Comparison of ENCODE assay signal across 28 cellular contexts in genomic region chr15:74525328-74525727, GRCh38. TPM values are rescaled to one million over a fixed set of nuclear protein-coding genes. Genes with fewer than 3 reads are reported as not detected.
DNase-seq lines count a peak whose midpoint lies in the region; ATAC-seq, FAIRE-seq and TF ChIP-seq lines count a peak whose summit lies in the region.
"Had no signal": no experiment of that assay in that cellular context is flagged by ENCODE, and none has a peak within 500 bp of the region (broad histone marks: within the 10 kb centered on the region; RNA-seq: fewer than 3 reads in every experiment).

No MANE protein-coding gene starts in this region.

- FAIRE-seq in H1 (lab: Jason Lieb, UNC): no peak

- no peak overlapping the region for H3K4me2 ChIP-seq in GM23338
- H3K4me2 ChIP-seq in H1 (ENCODE audit: insufficient read depth in 1 of 2, low read depth in 2 of 2, low read length in 2 of 2): no peak overlapping the region
- no peak overlapping the region for H3K4me2 ChIP-seq in mesenchymal stem cell (ENCODE audit: low read length, poor library complexity, severe bottlenecking)

- no peak overlapping the region for H4K91ac ChIP-seq in H1 (replicated peaks; ENCODE audit: insufficient read length, low read length)
- no peak overlapping the region for H4K91ac ChIP-seq in mesenchymal stem cell (ENCODE audit: low read length)

- H2AFZ ChIP-seq in GM23338 (no peak overlapping the region), H1 (ENCODE audit: low read length) (no peak overlapping the region), mesenchymal stem cell (ENCODE audit: low read depth, low read length) (no peak overlapping the region)

- H3F3A ChIP-seq in GM23338 (replicated peaks; ENCODE audit: low read depth): no peaks in the 10 kb centered on the region; the same call in 1 of the 2 replicates

- TF ChIP-seq CTCF in GM23338 (conservative IDR thresholded peaks at IDR 0.05; ENCODE audit: low read depth in 2 of 2): no peak
- TF ChIP-seq CTCF in Panc1 (IDR thresholded peaks at IDR 0.05): no peak
- no peak for TF ChIP-seq CTCF in H1 (IDR thresholded peaks at IDR 0.05; ENCODE audit: control extremely low read depth in 1 of 3, insufficient read depth in 1 of 3, low read depth in 1 of 3, low read length in 3 of 3)

- no peaks in the 10 kb centered on the region for H3K36me3 ChIP-seq in GM23338 (ENCODE audit: insufficient read depth)
- no peaks in the 10 kb centered on the region for H3K36me3 ChIP-seq in Panc1 (ENCODE audit: control insufficient read depth, insufficient read depth, low read length)
- no peaks in the 10 kb centered on the region for H3K36me3 ChIP-seq in H1 (ENCODE audit: control insufficient read depth in 2 of 4, insufficient read depth in 4 of 4, low read length in 3 of 4)
- H3K36me3 ChIP-seq in mesenchymal stem cell (ENCODE audit: control insufficient read depth in 1 of 2, insufficient read depth in 2 of 2, low read depth in 1 of 2, low read length in 2 of 2): no peaks in the 10 kb centered on the region
- H3K36me3 ChIP-seq: upper lobe of right lung had no signal

- H3K9me3 Mint-ChIP-seq in GM23338: no peaks in the 10 kb centered on the region
- H3K9me3 Mint-ChIP-seq: activated CD4-positive, alpha-beta memory T cell treated with anti-CD3 and anti-CD28 coated beads, Interleukin-2, amount 10 ng/mL, durations not matched to agents 7 days and 5 days; activated naive CD8-positive, alpha-beta T cell treated with anti-CD3 and anti-CD28 coated beads, Interleukin-2, amount 50 U/mL, for 24 hours; nephron progenitor cell; stimulated activated naive B cell treated with anti-CD40 and anti-IgM and Interleukin-4, amounts not matched to agents 10 μg/mL and 1 μg/mL and 100 μg/mL, for 72 hours; T-helper 2 cell treated with Interferon-gamma antibody and Interleukin-4, amounts not matched to agents 5 μg/mL and 100 μg/mL, for 36 hours had no signal

- in situ Hi-C loops in Panc1 (cut with HindIII; ENCODE audit: low pct_unique_long_range_greater_than_20kb, low sequenced_read_pairs): no loop called here

- intact Hi-C loops in Panc1 (cut with micrococcal nuclease; ENCODE audit: unreplicated experiment): no loop called here

- no peak overlapping the region for H3K27ac Mint-ChIP-seq in GM23338
- H3K27ac Mint-ChIP-seq: activated CD4-positive, alpha-beta memory T cell treated with anti-CD3 and anti-CD28 coated beads, Interleukin-2, amount 10 ng/mL, durations not matched to agents 7 days and 5 days; activated naive CD8-positive, alpha-beta T cell treated with anti-CD3 and anti-CD28 coated beads, Interleukin-2, amount 50 U/mL, for 24 hours; nephron progenitor cell; stimulated activated naive B cell treated with anti-CD40 and anti-IgM and Interleukin-4, amounts not matched to agents 10 μg/mL and 1 μg/mL and 100 μg/mL, for 72 hours; T-helper 2 cell treated with Interferon-gamma antibody and Interleukin-4, amounts not matched to agents 5 μg/mL and 100 μg/mL, for 36 hours had no signal

- H4K8ac ChIP-seq in H1 (ENCODE audit: extremely low read depth, insufficient read depth, low read length): no peak overlapping the region
- no peak overlapping the region for H4K8ac ChIP-seq in mesenchymal stem cell (ENCODE audit: low read length)

- no peaks in the 10 kb centered on the region for H3K36me3 Mint-ChIP-seq in GM23338 (ENCODE audit: low read depth)
- H3K36me3 Mint-ChIP-seq: stimulated activated naive B cell treated with anti-CD40 and anti-IgM and Interleukin-4, amounts not matched to agents 10 μg/mL and 1 μg/mL and 100 μg/mL, for 72 hours had no signal

- no peak overlapping the region for H3K9ac ChIP-seq in H1 (replicated peaks in 1 of 4; ENCODE audit: extremely low read depth in 1 of 4, low read depth in 3 of 4, low read length in 3 of 4)
- no peak overlapping the region for H3K9ac ChIP-seq in mesenchymal stem cell (ENCODE audit: low read length)

- H2BK5ac ChIP-seq in H1 (ENCODE audit: low read depth, low read length) (no peak overlapping the region), mesenchymal stem cell (ENCODE audit: low read depth, low read length, poor library complexity, severe bottlenecking) (no peak overlapping the region)

- no TSS peak for BruUV-seq in Panc1 (replicated peaks; lab: Mats Ljungman, UMichigan)

- H4K5ac ChIP-seq in H1 (ENCODE audit: insufficient read length, low read depth, low read length): no peak overlapping the region

- H3K23ac ChIP-seq in H1 (ENCODE audit: insufficient read length): no peak overlapping the region
- H3K23ac ChIP-seq in mesenchymal stem cell (ENCODE audit: low read length in 2 of 2): no peak overlapping the region

- peaks cover 13% of the 10 kb centered on the region; the same call in 1 of the 2 replicates for H3K4me1 ChIP-seq in GM23338 (ENCODE audit: insufficient read depth)
- H3K4me1 ChIP-seq in Panc1 (ENCODE audit: control insufficient read depth, insufficient read depth, low read length): no peaks in the 10 kb centered on the region
- peaks cover 0 to 3% (median 3%) of the 10 kb centered on the region in 4 experiments; a peak in 3 of 7 replicates for H3K4me1 ChIP-seq in H1 (replicated peaks in 1 of 4; ENCODE audit: control insufficient read depth in 3 of 4, insufficient read depth in 4 of 4, low read length in 3 of 4)
- peaks cover 1% of the 10 kb centered on the region for H3K4me1 ChIP-seq in mesenchymal stem cell (ENCODE audit: control insufficient read depth, insufficient read depth, low read depth, low read length)
- H3K4me1 ChIP-seq: upper lobe of right lung had no signal

- no peaks in the 10 kb centered on the region for H3K9me2 ChIP-seq in GM23338 (ENCODE audit: insufficient read depth)

- H3K79me1 ChIP-seq in H1 (ENCODE audit: low read depth, low read length) (no peaks in the 10 kb centered on the region), mesenchymal stem cell (replicated peaks; ENCODE audit: low read length, poor library complexity, severe bottlenecking) (no peaks in the 10 kb centered on the region)

- no peaks in the 10 kb centered on the region; the same call in 1 of the 2 replicates for H3K23me2 ChIP-seq in H1 (ENCODE audit: low read depth, low read length)

- no peak for TF ChIP-seq RAD21 in H1 (IDR thresholded peaks at IDR 0.05 in 1 of 2, conservative IDR thresholded peaks at IDR 0.05 in 1 of 2; ENCODE audit: low read depth in 2 of 2, low read length in 2 of 2)

- 0 out of 2 replicates have a peak overlapping the region, but pooled peaks have one; percentile 70 for H3K27ac ChIP-seq in GM23338 (ENCODE audit: low read depth)
- 0 out of 2 replicates have a peak overlapping the region, but pooled peaks have one; percentile 11 for H3K27ac ChIP-seq in Panc1 (ENCODE audit: low read length)
- H3K27ac ChIP-seq in H1 (ENCODE audit: low read depth, low read length): no peak overlapping the region
- H3K27ac ChIP-seq in mesenchymal stem cell (ENCODE audit: low read length, poor library complexity, severe bottlenecking): peak overlapping the region; percentile 13
- H3K27ac ChIP-seq: upper lobe of right lung had no signal

- H3K27me3 Mint-ChIP-seq in GM23338 (ENCODE audit: insufficient read depth, low read depth, poor library complexity): no peaks in the 10 kb centered on the region
- H3K27me3 Mint-ChIP-seq: activated CD4-positive, alpha-beta memory T cell treated with anti-CD3 and anti-CD28 coated beads, Interleukin-2, amount 10 ng/mL, durations not matched to agents 7 days and 5 days; activated naive CD8-positive, alpha-beta T cell treated with anti-CD3 and anti-CD28 coated beads, Interleukin-2, amount 50 U/mL, for 24 hours; stimulated activated naive B cell treated with anti-CD40 and anti-IgM and Interleukin-4, amounts not matched to agents 10 μg/mL and 1 μg/mL and 100 μg/mL, for 72 hours had no signal

- H3K56ac ChIP-seq in H1 (replicated peaks; ENCODE audit: insufficient read length, low read depth, low read length): no peak overlapping the region

- H3K79me2 ChIP-seq in GM23338 (replicated peaks; ENCODE audit: insufficient read depth): no peaks in the 10 kb centered on the region
- no peaks in the 10 kb centered on the region for H3K79me2 ChIP-seq in H1 (ENCODE audit: control insufficient read depth in 1 of 2, insufficient read depth in 2 of 2, low read length in 2 of 2)

- no peak overlapping the region for H3K14ac ChIP-seq in H1 (ENCODE audit: insufficient read length)
- H3K14ac ChIP-seq in mesenchymal stem cell (ENCODE audit: low read length in 2 of 2): no peak overlapping the region

- TF ChIP-seq POLR2A in H1 (IDR thresholded peaks at IDR 0.05; ENCODE audit: control extremely low read depth in 1 of 2, low read depth in 2 of 2, low read length in 2 of 2): no peak

- H4K20me1 ChIP-seq in GM23338 (replicated peaks; ENCODE audit: insufficient read depth): no peaks in the 10 kb centered on the region
- H4K20me1 ChIP-seq in H1 (replicated peaks in 1 of 2; ENCODE audit: control insufficient read depth in 1 of 2, insufficient read depth in 2 of 2, low read length in 2 of 2): no peaks in the 10 kb centered on the region

- H2AK5ac ChIP-seq in H1 (ENCODE audit: low read depth, low read length) (0 out of 2 replicates have a peak overlapping the region, but pooled peaks have one; percentile 86), mesenchymal stem cell (ENCODE audit: low read length, severe bottlenecking) (peak overlapping the region; percentile 62)

- peak overlapping the region; percentile 72 for H2BK20ac ChIP-seq in H1 (ENCODE audit: low read length)

- no peak overlapping the region for H3K18ac ChIP-seq in H1 (ENCODE audit: extremely low read depth, low read length)
- no peak overlapping the region for H3K18ac ChIP-seq in mesenchymal stem cell (ENCODE audit: low read depth in 1 of 2, low read length in 2 of 2)

- TF ChIP-seq EP300 in H1 (IDR thresholded peaks at IDR 0.05; ENCODE audit: borderline replicate concordance in 1 of 2, low read depth in 2 of 2, low read length in 2 of 2): no peak

- DNase-seq in GM23338 (ENCODE audit: low spot score) (no peak), Panc1 (ENCODE audit: low read depth, low spot score) (no peak), H1 (ENCODE audit: low read depth in 1 of 2, low spot score in 2 of 2) (no peak), mesenchymal stem cell (no peak), cerebellum (ENCODE audit: low spot score) (no peak), KG1 (lab: John Stamatoyannopoulos, UW) (no peak)
- no peak for DNase-seq in stimulated activated CD4-positive, alpha-beta T cell treated with anti-CD3 and anti-CD28 coated beads, Interleukin-4, amount 100 ng/mL, for 4 hours
- DNase-seq: activated CD4-positive, alpha-beta memory T cell treated with anti-CD3 and anti-CD28 coated beads, Interleukin-2, amount 10 ng/mL, durations not matched to agents 7 days and 5 days; activated CD4-positive, alpha-beta T cell treated with anti-CD3 and anti-CD28 coated beads for 1 hour; activated CD8-positive, alpha-beta memory T cell treated with anti-CD3 and anti-CD28 coated beads, Interleukin-2, amount 50 U/mL, for 4 hours; activated naive CD4-positive, alpha-beta T cell; activated naive CD8-positive, alpha-beta T cell treated with anti-CD3 and anti-CD28 coated beads, Interleukin-2, amount 50 U/mL, for 24 hours; C1 segment of cervical spinal cord; COR-L47; DMS79; GF-D8; hippocampal formation; left cardiac atrium; NCI-H1092; NCI-H1694 treated with DMSO at 0.1 percent for 48 hours; NCI-H2171 treated with DMSO at 0.1 percent for 48 hours; NCI-H526; nephron progenitor cell; Right ventricle myocardium superior; stimulated activated naive B cell treated with anti-CD40 and anti-IgM and Interleukin-4, amounts not matched to agents 10 μg/mL and 1 μg/mL and 100 μg/mL, for 72 hours; upper lobe of right lung had no signal

- no peak for ATAC-seq in GM23338
- no peak for ATAC-seq in Panc1
- ATAC-seq in HG03025 (IDR thresholded peaks at IDR 0.05; ENCODE audit: low FRiP score, unreplicated experiment): no peak
- ATAC-seq: activated naive CD8-positive, alpha-beta T cell treated with anti-CD3 and anti-CD28 coated beads, Interleukin-2, amount 50 U/mL, for 24 hours; left cardiac atrium; stimulated activated naive B cell treated with anti-CD40 and anti-IgM and Interleukin-4, amounts not matched to agents 10 μg/mL and 1 μg/mL and 100 μg/mL, for 72 hours; upper lobe of right lung had no signal

- H3K4ac ChIP-seq in H1 (replicated peaks; ENCODE audit: insufficient read length, low read depth, low read length) (no peak overlapping the region), mesenchymal stem cell (ENCODE audit: low read depth in 1 of 2, low read length in 2 of 2) (no peak overlapping the region)

- POLR2A ChIA-PET in Panc1 (lab: Charles Lee) (no interaction called here), H1 (lab: Charles Lee; ENCODE audit: partially characterized antibody) (no interaction called here)

- no peak overlapping the region for H3K4me3 ChIP-seq in GM23338
- no peak overlapping the region for H3K4me3 ChIP-seq in Panc1 (ENCODE audit: low read depth in 2 of 2, low read length in 2 of 2)
- H3K4me3 ChIP-seq in H1 (ENCODE audit: extremely low read depth in 1 of 4, insufficient read depth in 2 of 4, low read depth in 3 of 4, low read length in 4 of 4): no peak overlapping the region
- H3K4me3 ChIP-seq in mesenchymal stem cell (ENCODE audit: insufficient read depth in 1 of 2, low read depth in 1 of 2, low read length in 2 of 2): no peak overlapping the region
- H3K4me3 ChIP-seq: upper lobe of right lung had no signal

- H2BK12ac ChIP-seq in H1 (ENCODE audit: low read depth, low read length) (no peak overlapping the region), mesenchymal stem cell (ENCODE audit: low read length in 2 of 2) (no peak overlapping the region)

- H2BK15ac ChIP-seq in H1 (ENCODE audit: low read length) (0 out of 2 replicates have a peak overlapping the region, but pooled peaks have one; percentile 72), mesenchymal stem cell (ENCODE audit: low read depth, poor library complexity, severe bottlenecking) (no peak overlapping the region)

- no peaks in the 10 kb centered on the region for H3K9me3 ChIP-seq in Panc1 (ENCODE audit: control insufficient read depth, insufficient read depth, low read depth, low read length)
- H3K9me3 ChIP-seq in H1 (ENCODE audit: insufficient read depth in 2 of 2, low read depth in 1 of 2, low read length in 1 of 2): no peaks in the 10 kb centered on the region
- H3K9me3 ChIP-seq in mesenchymal stem cell (ENCODE audit: control insufficient read depth, low read length): no peaks in the 10 kb centered on the region
- H3K9me3 ChIP-seq: upper lobe of right lung had no signal

- H3K4me3 Mint-ChIP-seq in GM23338: no peak overlapping the region
- H3K4me3 Mint-ChIP-seq: activated CD4-positive, alpha-beta memory T cell treated with anti-CD3 and anti-CD28 coated beads, Interleukin-2, amount 10 ng/mL, durations not matched to agents 7 days and 5 days; activated naive CD8-positive, alpha-beta T cell treated with anti-CD3 and anti-CD28 coated beads, Interleukin-2, amount 50 U/mL, for 24 hours; nephron progenitor cell; stimulated activated naive B cell treated with anti-CD40 and anti-IgM and Interleukin-4, amounts not matched to agents 10 μg/mL and 1 μg/mL and 100 μg/mL, for 72 hours; T-helper 2 cell treated with Interferon-gamma antibody and Interleukin-4, amounts not matched to agents 5 μg/mL and 100 μg/mL, for 36 hours had no signal

- peaks cover 6% of the 10 kb centered on the region for H3K4me1 Mint-ChIP-seq in GM23338
- H3K4me1 Mint-ChIP-seq: activated CD4-positive, alpha-beta memory T cell treated with anti-CD3 and anti-CD28 coated beads, Interleukin-2, amount 10 ng/mL, durations not matched to agents 7 days and 5 days had no signal

- no peaks in the 10 kb centered on the region for H3K27me3 ChIP-seq in GM23338 (ENCODE audit: insufficient read depth)
- no peaks in the 10 kb centered on the region for H3K27me3 ChIP-seq in Panc1 (ENCODE audit: control insufficient read depth, insufficient read depth, low read length)
- no peaks in the 10 kb centered on the region for H3K27me3 ChIP-seq in H1 (replicated peaks in 1 of 4; ENCODE audit: control insufficient read depth in 3 of 4, extremely low read depth in 1 of 4, insufficient read depth in 3 of 4, low read length in 3 of 4)
- no peaks in the 10 kb centered on the region for H3K27me3 ChIP-seq in mesenchymal stem cell (ENCODE audit: control insufficient read depth in 1 of 2, insufficient read depth in 1 of 2, low read length in 2 of 2)
- H3K27me3 ChIP-seq: upper lobe of right lung had no signal

- H2BK120ac ChIP-seq in H1 (replicated peaks; ENCODE audit: low read depth, low read length) (no peak overlapping the region), mesenchymal stem cell (ENCODE audit: low read depth, low read length) (no peak overlapping the region)

- CTCF ChIA-PET in Panc1 (lab: Charles Lee): no interaction called here
- CTCF ChIA-PET in H1 (lab: Charles Lee; ENCODE audit: partially characterized antibody): interaction anchor here (0.6 kb wide), 1 partner anchor 9 kb away, joined by 3 read pairs; no protein-coding TSS in a partner anchor

- WGBS in H1 (ENCODE audit: extremely low coverage in 1 of 2, insufficient coverage in 1 of 2, insufficient read length in 1 of 2, insufficient replicate concordance in 2 of 2, low coverage in 1 of 2, low lambda C conversion rate in 2 of 2, missing lambda C conversion rate in 1 of 2), 2 experiments: 72% methylated on average over 1 of the region's 1 CpG; no CpG with 5 or more reads in 1 of the 2 experiments
- WGBS in mesenchymal stem cell: 100% methylated on average over 1 of the region's 1 CpG

RNA-seq across cellular contexts. Expression of gene ARID3B, which starts 15.7 kb away (rescaled TPM):
- total RNA-seq in GM23338 (2014; rRNA removed; shearing (Covaris generic)): 114 and 147 TPM in 2 replicates
- polyA plus RNA-seq in GM23338 (2016; fragmentation: Nextera tagmentation; extraction: Ambion mirVana): 65.5 and 72.8 TPM in 2 replicates
- total RNA-seq in Panc1 (2021; ENCODE audit: unreplicated experiment): 12.7 TPM
- polyA plus RNA-seq in Panc1 (2012; ENCODE audit: insufficient read length): 9.6 TPM
- 115 and 118 TPM in 2 replicates for total RNA-seq in H1 (2021; fragmentation: NEBNext Ultra II Directional; extraction: Animal tissue kit (Norgen Biotek cat#: 25700))
- 81.0 and 102 TPM in 2 replicates for polyA plus RNA-seq in H1 (2011; rRNA removed)
- polyA plus RNA-seq in H1 (2011; cell fraction: cytosol; rRNA removed): 72.8 TPM
- 106 TPM for polyA plus RNA-seq in H1 (2011; cell fraction: nucleus; rRNA removed)
- 76.9 to 100 TPM (median 95.5 TPM) in 4 replicates for polyA plus RNA-seq in H1 (2012, experiment 1 of 2)
- polyA plus RNA-seq in H1 (2012, experiment 2 of 2): 74.6 TPM
- polyA plus RNA-seq in H1 (2013, experiment 1 of 2): 73.7 TPM
- polyA plus RNA-seq in H1 (2013, experiment 2 of 2): 74.8 TPM
- polyA minus RNA-seq in H1 (2011; rRNA and poly(A)+ RNA removed): 70.8 and 83.0 TPM in 2 replicates
- 63.8 TPM for polyA minus RNA-seq in H1 (2011; cell fraction: cytosol; rRNA and poly(A)+ RNA removed)
- 57.6 TPM for polyA minus RNA-seq in H1 (2011; cell fraction: nucleus; rRNA and poly(A)+ RNA removed)
- polyA plus RNA-seq in mesenchymal stem cell (2013, experiment 1 of 2): 4.1 TPM
- polyA plus RNA-seq in mesenchymal stem cell (2013, experiment 2 of 2): 3.8 TPM
- 9.6 TPM for total RNA-seq in cerebellum
